In the genomic region with DNA sequence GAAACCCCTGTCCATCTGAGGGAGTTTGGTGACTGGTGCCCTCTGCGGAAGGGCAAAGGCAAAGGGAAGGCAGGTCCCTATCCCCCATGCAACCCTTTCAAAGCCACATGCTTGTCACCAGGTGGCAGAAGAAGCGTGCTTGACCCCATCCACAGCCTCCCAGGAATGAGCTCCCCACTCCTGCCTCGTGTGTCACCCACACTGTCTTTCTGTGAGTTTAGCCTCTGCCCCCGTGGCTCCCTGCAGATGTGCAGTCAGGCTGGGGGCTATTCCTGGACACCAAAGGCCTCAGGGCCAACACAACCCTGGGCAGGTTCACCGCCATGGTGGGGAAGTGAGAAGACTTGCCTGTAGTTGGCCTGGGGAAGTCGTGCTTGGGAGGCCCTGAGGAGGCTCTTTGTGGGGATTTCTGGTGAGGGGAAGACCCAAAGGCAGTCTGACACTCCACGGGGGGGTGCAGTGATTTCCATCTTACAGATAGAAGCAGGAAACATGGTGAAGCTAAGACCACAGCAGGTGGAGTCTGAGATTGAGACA, we compare ENCODE assay signal across 19 cellular contexts. TPM values are rescaled to one million over a fixed set of nuclear protein-coding genes. Genes with fewer than 3 reads are reported as not detected.
DNase-seq lines count a peak whose midpoint lies in the region; ATAC-seq, FAIRE-seq and TF ChIP-seq lines count a peak whose summit lies in the region.
"Had no signal": no experiment of that assay in that cellular context is flagged by ENCODE, and none has a peak within 500 bp of the region (broad histone marks: within the 10 kb centered on the region; RNA-seq: fewer than 3 reads in every experiment).

No MANE protein-coding gene starts in this region.

- no peaks in the 10 kb centered on the region for H3K9me3 ChIP-seq in kidney (ENCODE audit: control insufficient read depth in 1 of 2, low read length in 2 of 2)

- H3K27ac ChIP-seq in kidney (ENCODE audit: low read depth in 2 of 2, low read length in 2 of 2) = no peak overlapping the region
- H3K27ac ChIP-seq: dorsolateral prefrontal cortex had no signal

- no peak for FAIRE-seq in kidney (lab: Jason Lieb, UNC)
- FAIRE-seq: frontal cortex, H54, urothelium cell line had no signal

- no peak for DNase-seq in AG10803 (ENCODE audit: low read depth)
- DNase-seq in GM12864 (ENCODE audit: low read depth) = peak; percentile 39
- peak; percentile 39 for DNase-seq in kidney
- no peak for DNase-seq in T1000 (lab: John Stamatoyannopoulos, UW)
- no peak for DNase-seq in activated CD8-positive, alpha-beta memory T cell treated with anti-CD3 and anti-CD28 coated beads for 24 hours
- no peak for DNase-seq in hypothalamus (lab: John Stamatoyannopoulos, UW)
- DNase-seq: amniotic stem cell; caudate nucleus; COR-L47; NCI-H748 treated with DMSO at 0.1 percent for 48 hours; occipital lobe; stimulated activated CD4-positive, alpha-beta T cell treated with anti-CD3 and anti-CD28 coated beads, Interleukin-1b, Interleukin-23, amount 100 ng/mL, for 48 hours had no signal

- TF ChIP-seq CTCF in AG10803 (conservative IDR thresholded peaks at IDR 0.05; ENCODE audit: low read length) (0 out of 2 replicates have a peak, but pooled peaks have one; percentile 4), GM12864 (IDR thresholded peaks at IDR 0.05; ENCODE audit: low read depth, low read length, missing control alignments) (peak; percentile 27), kidney (IDR thresholded peaks at IDR 0.05; ENCODE audit: borderline replicate concordance, extremely low read depth, insufficient read depth) (no peak)

- H3K4me3 ChIP-seq in AG10803 (ENCODE audit: low read length) (no peak overlapping the region), GM12864 (ENCODE audit: low read depth, low read length) (no peak overlapping the region), kidney (ENCODE audit: low read length in 2 of 2) (no peak overlapping the region)
- H3K4me3 ChIP-seq: dorsolateral prefrontal cortex had no signal

- ATAC-seq in HG02759 (IDR thresholded peaks at IDR 0.05; ENCODE audit: unreplicated experiment) (peak; percentile 54), HG03135 (IDR thresholded peaks at IDR 0.05; ENCODE audit: unreplicated experiment) (no peak)
- ATAC-seq: activated T-helper 17 cell treated with anti-CD3 and anti-CD28 coated beads, Interleukin-2, amount 50 U/mL, for 72 hours had no signal

- intact Hi-C loops in kidney (cut with DNase I) = no loop called here

- H3K9ac ChIP-seq in kidney (ENCODE audit: low read length in 2 of 2) = no peak overlapping the region

- no peaks in the 10 kb centered on the region for H3K36me3 ChIP-seq in kidney (ENCODE audit: control insufficient read depth in 1 of 2, insufficient read depth in 2 of 2, low read length in 2 of 2)

- no peaks in the 10 kb centered on the region for H3K4me1 ChIP-seq in kidney (ENCODE audit: control insufficient read depth in 1 of 2, insufficient read depth in 1 of 2, low read depth in 1 of 2, low read length in 2 of 2)

RNA-seq across cellular contexts. Expression of a gene that starts 16.6 kb away (rescaled TPM):
- total RNA-seq in kidney = 53.8 TPM
- 25.0 TPM for polyA plus RNA-seq in kidney (ENCODE audit: insufficient read depth, low read depth, low replicate concordance)

Comparison
In these comparisons a context has a peak if more than half of its experiments do, and no peak if none do; other contexts are left out.
1. DNase-seq: peak in GM12864 (single experiment) and kidney (single experiment); none in AG10803 (single experiment), T1000 (single experiment), activated CD8-positive, alpha-beta memory T cell treated with anti-CD3 and anti-CD28 coated beads for 24 hours (single experiment) and hypothalamus (0 of 51).